Comparison of ENCODE assay signal across 2 cellular contexts in genomic region chr17:63828936-63829335, GRCh38.
TF ChIP-seq lines count a peak whose summit lies in the region.

No MANE protein-coding gene starts in this region.

TF ChIP-seq in SK-N-SH, 30 proteins besides CTCF, POLR2A, EP300 and RAD21 (continued from another document):
- TF ChIP-seq REST (IDR thresholded peaks at IDR 0.05; ENCODE audit: low read depth, low read length) (no peak), TAF1 (IDR thresholded peaks at IDR 0.05; ENCODE audit: borderline replicate concordance, low read depth, low read length) (no peak), PBX3 (IDR thresholded peaks at IDR 0.05) (no peak), GABPA (IDR thresholded peaks at IDR 0.05; ENCODE audit: low read depth) (no peak), IRF3 (IDR thresholded peaks at IDR 0.05; ENCODE audit: low read depth, low read length) (no peak), MEF2A (IDR thresholded peaks at IDR 0.05; ENCODE audit: borderline replicate concordance, low read depth) (no peak), TEAD4 (IDR thresholded peaks at IDR 0.05; ENCODE audit: borderline replicate concordance, insufficient read depth) (no peak), MXI1 (IDR thresholded peaks at IDR 0.05; ENCODE audit: low read depth, low read length) (no peak), ZBTB33 (IDR thresholded peaks at IDR 0.05; ENCODE audit: borderline replicate concordance, low read depth) (no peak)

TF ChIP-seq in SK-N-SH treated with all-trans-retinoic acid at 6 μM for 48 hours, 23 proteins besides CTCF, POLR2A, EP300 and RAD21 (continued from another document):
- TF ChIP-seq POU6F1 (CRISPR knock-in tag; IDR thresholded peaks at IDR 0.05; ENCODE audit: borderline replicate concordance, low read depth), result no peak
- no peak for TF ChIP-seq PPARA (CRISPR knock-in tag; IDR thresholded peaks at IDR 0.05; ENCODE audit: borderline replicate concordance)
- TF ChIP-seq GLIS3 (CRISPR knock-in tag; IDR thresholded peaks at IDR 0.05), result no peak
- no peak for TF ChIP-seq BACH2 (CRISPR knock-in tag; IDR thresholded peaks at IDR 0.05; ENCODE audit: borderline replicate concordance)
- TF ChIP-seq, protein P1, sequence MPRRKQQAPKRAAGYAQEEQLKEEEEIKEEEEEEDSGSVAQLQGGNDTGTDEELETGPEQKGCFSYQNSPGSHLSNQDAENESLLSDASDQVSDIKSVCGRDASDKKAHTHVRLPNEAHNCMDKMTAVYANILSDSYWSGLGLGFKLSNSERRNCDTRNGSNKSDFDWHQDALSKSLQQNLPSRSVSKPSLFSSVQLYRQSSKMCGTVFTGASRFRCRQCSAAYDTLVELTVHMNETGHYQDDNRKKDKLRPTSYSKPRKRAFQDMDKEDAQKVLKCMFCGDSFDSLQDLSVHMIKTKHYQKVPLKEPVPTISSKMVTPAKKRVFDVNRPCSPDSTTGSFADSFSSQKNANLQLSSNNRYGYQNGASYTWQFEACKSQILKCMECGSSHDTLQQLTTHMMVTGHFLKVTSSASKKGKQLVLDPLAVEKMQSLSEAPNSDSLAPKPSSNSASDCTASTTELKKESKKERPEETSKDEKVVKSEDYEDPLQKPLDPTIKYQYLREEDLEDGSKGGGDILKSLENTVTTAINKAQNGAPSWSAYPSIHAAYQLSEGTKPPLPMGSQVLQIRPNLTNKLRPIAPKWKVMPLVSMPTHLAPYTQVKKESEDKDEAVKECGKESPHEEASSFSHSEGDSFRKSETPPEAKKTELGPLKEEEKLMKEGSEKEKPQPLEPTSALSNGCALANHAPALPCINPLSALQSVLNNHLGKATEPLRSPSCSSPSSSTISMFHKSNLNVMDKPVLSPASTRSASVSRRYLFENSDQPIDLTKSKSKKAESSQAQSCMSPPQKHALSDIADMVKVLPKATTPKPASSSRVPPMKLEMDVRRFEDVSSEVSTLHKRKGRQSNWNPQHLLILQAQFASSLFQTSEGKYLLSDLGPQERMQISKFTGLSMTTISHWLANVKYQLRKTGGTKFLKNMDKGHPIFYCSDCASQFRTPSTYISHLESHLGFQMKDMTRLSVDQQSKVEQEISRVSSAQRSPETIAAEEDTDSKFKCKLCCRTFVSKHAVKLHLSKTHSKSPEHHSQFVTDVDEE (CRISPR knock-in tag; IDR thresholded peaks at IDR 0.05), result no peak
- TF ChIP-seq ZFP30 (CRISPR knock-in tag; IDR thresholded peaks at IDR 0.05), result no peak
- no peak for TF ChIP-seq TCF4 (CRISPR knock-in tag; IDR thresholded peaks at IDR 0.05; ENCODE audit: borderline replicate concordance)
- no peak for TF ChIP-seq OSR1 (CRISPR knock-in tag; IDR thresholded peaks at IDR 0.05)
- TF ChIP-seq CSDC2 (CRISPR knock-in tag; IDR thresholded peaks at IDR 0.05), result no peak
- TF ChIP-seq RARB (CRISPR knock-in tag; IDR thresholded peaks at IDR 0.05), result no peak
- TF ChIP-seq CREB5 (CRISPR knock-in tag; IDR thresholded peaks at IDR 0.05; ENCODE audit: low read depth), result no peak
- no peak for TF ChIP-seq ZC3H10 (CRISPR knock-in tag; IDR thresholded peaks at IDR 0.05)
TF ChIP-seq in SK-N-SH treated with all-trans-retinoic acid at 6 μM for 48 hours: peak in this region for 0.
